Comparison of ENCODE assay signal across 28 cellular contexts in genomic region chr17:69639096-69639495, GRCh38.
"Had no signal": no experiment of that assay in that cellular context is flagged by ENCODE, and none has a peak within 500 bp of the region (broad histone marks: within the 10 kb centered on the region; RNA-seq: fewer than 3 reads in every experiment).

No MANE protein-coding gene starts in this region.

- ATAC-seq: activated CD4-positive, alpha-beta T cell treated with anti-CD3 and anti-CD28 coated beads for 36 hours; activated CD8-positive, alpha-beta memory T cell treated with anti-CD3 and anti-CD28 coated beads, Interleukin-2, amount 10 ng/mL, durations not matched to agents 7 days and 5 days; activated CD8-positive, alpha-beta T cell treated with anti-CD3 and anti-CD28 coated beads, Interleukin-2, amount 10 ng/mL, durations not matched to agents 7 days and 5 days; activated naive CD8-positive, alpha-beta T cell treated with anti-CD3 and anti-CD28 coated beads, Interleukin-2, amount 50 U/mL, for 24 hours; body of pancreas; esophagus mucosa; gastrocnemius medialis; heart left ventricle had no signal

- FAIRE-seq: endometrium had no signal

- H3K4me1 ChIP-seq: adrenal gland, body of pancreas, colonic mucosa, gastrocnemius medialis had no signal

- H3K27me3 ChIP-seq: adrenal gland, body of pancreas, cardiac muscle cell, colonic mucosa, gastrocnemius medialis, heart left ventricle had no signal

- H3K4me3 ChIP-seq: adrenal gland, body of pancreas, cardiac muscle cell, colonic mucosa, gastrocnemius medialis, heart left ventricle had no signal

- H3K36me3 ChIP-seq: adrenal gland, cardiac muscle cell, colonic mucosa, gastrocnemius medialis, heart left ventricle had no signal

- H3K27ac ChIP-seq: adrenal gland, body of pancreas, cardiac muscle cell, colonic mucosa, gastrocnemius medialis, heart left ventricle had no signal

- DNase-seq: activated CD4-positive, alpha-beta memory T cell treated with anti-CD3 and anti-CD28 coated beads for 36 hours; activated CD4-positive, alpha-beta T cell treated with anti-CD3 and anti-CD28 coated beads for 36 hours; activated CD4-positive, alpha-beta T cell treated with anti-CD3 and anti-CD28 coated beads, Interleukin-2, amount 10 ng/mL, durations not matched to agents 24 days and 14 days; activated CD4-positive, CD25-positive, alpha-beta regulatory T cell; activated CD4-positive, CD25-positive, alpha-beta regulatory T cell treated with anti-CD3 and anti-CD28 coated beads, Interleukin-2, amount 50 U/mL, for 72 hours; activated CD8-positive, alpha-beta memory T cell treated with anti-CD3 and anti-CD28 coated beads, Interleukin-2, amount 10 ng/mL, durations not matched to agents 7 days and 5 days; activated CD8-positive, alpha-beta memory T cell treated with anti-CD3 and anti-CD28 coated beads, Interleukin-2, amount 50 U/mL, for 4 hours; activated CD8-positive, alpha-beta T cell treated with anti-CD3 and anti-CD28 coated beads, Interleukin-2, amount 10 ng/mL, durations not matched to agents 7 days and 5 days; activated effector memory CD4-positive, alpha-beta T cell treated with anti-CD3 and anti-CD28 coated beads, Interleukin-2, amount 50 U/mL, for 16 hours; activated naive CD4-positive, alpha-beta T cell treated with anti-CD3 and anti-CD28 coated beads for 36 hours; activated naive CD8-positive, alpha-beta T cell treated with anti-CD3 and anti-CD28 coated beads for 36 hours; activated naive CD8-positive, alpha-beta T cell treated with anti-CD3 and anti-CD28 coated beads, Interleukin-2, amount 50 U/mL, for 24 hours; activated T-cell treated with anti-CD3 and anti-CD28 coated beads, Interleukin-2, amount 50 U/mL, for 1 hour; activated T-cell treated with anti-CD3 and anti-CD28 coated beads, Interleukin-2, amount 50 U/mL, for 48 hours; adrenal gland; aorta; body of pancreas; central memory CD4-positive, alpha-beta T cell; cerebellar nuclear complex; colonic mucosa; effector CD8-positive, alpha-beta T cell; gastrocnemius medialis; glutamatergic neuron; heart left ventricle; T-helper 2 cell had no signal

- H3K9me3 ChIP-seq: adrenal gland, body of pancreas, colonic mucosa, gastrocnemius medialis, heart left ventricle had no signal
